12 cellular contexts compared by ENCODE assay signal in the genomic region with DNA sequence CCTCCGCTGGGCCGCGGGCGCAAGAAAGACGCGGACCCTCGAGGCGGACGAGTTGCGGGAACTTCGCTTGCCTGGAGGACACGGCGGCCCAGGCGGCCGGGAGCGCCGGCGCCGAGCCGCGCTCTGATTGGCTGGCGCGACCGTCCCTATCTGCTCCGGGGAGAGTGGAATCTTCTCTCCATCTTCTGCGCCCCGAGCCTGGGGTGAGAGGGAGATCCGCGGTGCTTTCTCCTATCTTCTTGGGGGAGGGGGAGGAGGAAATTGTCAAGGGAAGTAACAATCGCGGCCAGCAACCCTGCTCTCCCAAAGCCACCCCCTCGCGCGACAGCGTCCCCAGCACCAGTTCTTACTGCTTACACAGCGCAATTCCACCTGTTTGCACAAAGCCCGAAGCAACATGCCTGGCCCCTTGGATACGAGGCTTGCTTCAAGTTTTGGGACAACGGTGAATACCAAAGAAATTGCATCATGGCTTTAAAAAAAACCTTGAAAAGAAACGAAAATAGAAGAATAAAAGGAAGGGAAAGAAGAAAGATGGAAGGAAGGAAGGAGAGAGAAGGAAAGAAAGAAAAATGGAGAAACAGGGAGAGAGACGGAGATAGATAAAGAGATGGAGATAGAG. TPM values are rescaled to one million over a fixed set of nuclear protein-coding genes. Genes with fewer than 3 reads are reported as not detected.
DNase-seq lines count a peak whose midpoint lies in the region; ATAC-seq and TF ChIP-seq lines count a peak whose summit lies in the region.
"Had no signal": no experiment of that assay in that cellular context is flagged by ENCODE, and none has a peak within 500 bp of the region (broad histone marks: within the 10 kb centered on the region; RNA-seq: fewer than 3 reads in every experiment).

No MANE protein-coding gene starts in this region.

- peaks cover 89 to 97% (median 90%) of the 10 kb centered on the region in 3 donors for H3K27me3 Mint-ChIP-seq in CD14-positive monocyte (ENCODE audit: low read depth in 3 of 3)

- H3K27me3 ChIP-seq in HAP-1 (ENCODE audit: low read depth) (no peaks in the 10 kb centered on the region), ascending aorta (peaks cover 27% of the 10 kb centered on the region), mesenchymal stem cell (ENCODE audit: control insufficient read depth in 1 of 2, insufficient read depth in 1 of 2, low read length in 2 of 2) (peaks cover 94% of the 10 kb centered on the region in 2 experiments)

- no peak overlapping the region for H2AK5ac ChIP-seq in mesenchymal stem cell (ENCODE audit: low read length, severe bottlenecking)

- in situ Hi-C loops in HAP-1 (cut with MboI; ENCODE audit: low sequenced_read_pairs) = no loop called here

- H4K91ac ChIP-seq in mesenchymal stem cell (ENCODE audit: low read length) = no peak overlapping the region

- peaks cover 29% of the 10 kb centered on the region for H3K4me1 Mint-ChIP-seq in CD14-positive monocyte

- no peak overlapping the region for H2BK12ac ChIP-seq in mesenchymal stem cell (ENCODE audit: low read length in 2 of 2)

- no peak overlapping the region for H3K27ac Mint-ChIP-seq in CD14-positive monocyte

- H3K9me3 ChIP-seq in HAP-1 = peaks cover 9% of the 10 kb centered on the region
- H3K9me3 ChIP-seq in ascending aorta = no peaks in the 10 kb centered on the region
- H3K9me3 ChIP-seq in mesenchymal stem cell (ENCODE audit: control insufficient read depth, low read length) = no peaks in the 10 kb centered on the region

- no peak overlapping the region for H2BK120ac ChIP-seq in mesenchymal stem cell (ENCODE audit: low read depth, low read length)

- intact Hi-C loops in CD14-positive monocyte (cut with micrococcal nuclease) = no loop called here
- intact Hi-C loops in ascending aorta (cut with DNase I) = no loop called here

- H3K27ac ChIP-seq in ascending aorta (no peak overlapping the region), mesenchymal stem cell (ENCODE audit: low read length, poor library complexity, severe bottlenecking) (no peak overlapping the region)
- H3K27ac ChIP-seq: KMS-11 had no signal

- peaks cover 24% of the 10 kb centered on the region for H3K4me1 ChIP-seq in HAP-1
- peaks cover 5 to 17% of the 10 kb centered on the region in 2 donors for H3K4me1 ChIP-seq in ascending aorta
- peaks cover 34% of the 10 kb centered on the region for H3K4me1 ChIP-seq in mesenchymal stem cell (ENCODE audit: control insufficient read depth, insufficient read depth, low read depth, low read length)

- no peak overlapping the region for H3K4ac ChIP-seq in mesenchymal stem cell (ENCODE audit: low read depth in 1 of 2, low read length in 2 of 2)

- peaks cover 0 to 12% of the 10 kb centered on the region in 2 donors for H3K36me3 Mint-ChIP-seq in CD14-positive monocyte

- no peak overlapping the region for H2BK5ac ChIP-seq in mesenchymal stem cell (ENCODE audit: low read depth, low read length, poor library complexity, severe bottlenecking)

- H2BK15ac ChIP-seq in mesenchymal stem cell (ENCODE audit: low read depth, poor library complexity, severe bottlenecking) = no peak overlapping the region

- H3K4me2 ChIP-seq in mesenchymal stem cell (ENCODE audit: low read length, poor library complexity, severe bottlenecking) = peak overlapping the region; percentile 57
- H3K4me2 ChIP-seq: KMS-11 had no signal

- no peak overlapping the region for H2AFZ ChIP-seq in mesenchymal stem cell (ENCODE audit: low read depth, low read length)

- peaks cover 0 to 26% (median 15%) of the 10 kb centered on the region in 7 donors for H3K9me3 Mint-ChIP-seq in CD14-positive monocyte

- 2% methylated on average over 30 of the region's 41 CpGs for WGBS in mesenchymal stem cell

- TF ChIP-seq POLR2A in GM18505 (IDR thresholded peaks at IDR 0.05; ENCODE audit: borderline replicate concordance, extremely low read depth, insufficient read depth, insufficient read length) = no peak

- H3K18ac ChIP-seq in mesenchymal stem cell (ENCODE audit: low read depth in 1 of 2, low read length in 2 of 2) = no peak overlapping the region

- no peak overlapping the region for H3K9ac ChIP-seq in mesenchymal stem cell (ENCODE audit: low read length)
- H3K9ac ChIP-seq: KMS-11 had no signal

- ATAC-seq in GM18505 (IDR thresholded peaks at IDR 0.05; ENCODE audit: unreplicated experiment) (no peak), HG03045 (IDR thresholded peaks at IDR 0.05; ENCODE audit: unreplicated experiment) (no peak)

- peak overlapping the region; percentile 25 to 90 for H3K4me3 Mint-ChIP-seq in CD14-positive monocyte

- no peak overlapping the region for H3K23ac ChIP-seq in mesenchymal stem cell (ENCODE audit: low read length in 2 of 2)

- TF ChIP-seq CTCF in CD14-positive monocyte (IDR thresholded peaks at IDR 0.05) (no peak), ascending aorta (IDR thresholded peaks at IDR 0.05) (no peak)

- H3K4me3 ChIP-seq in HAP-1 (peak overlapping the region; percentile 50), ascending aorta (peak overlapping the region; percentile 26 to 28), mesenchymal stem cell (ENCODE audit: insufficient read depth in 1 of 2, low read depth in 1 of 2, low read length in 2 of 2) (peak overlapping the region in 1 of 2 experiments; percentile 47)

- no peak overlapping the region for H3K14ac ChIP-seq in mesenchymal stem cell (ENCODE audit: low read length in 2 of 2)

- no peaks in the 10 kb centered on the region for H3K79me1 ChIP-seq in mesenchymal stem cell (replicated peaks; ENCODE audit: low read length, poor library complexity, severe bottlenecking)

- no peak overlapping the region for H4K8ac ChIP-seq in mesenchymal stem cell (ENCODE audit: low read length)

- H3K36me3 ChIP-seq in HAP-1 (replicated peaks) (no peaks in the 10 kb centered on the region; the same call in 1 of the 2 replicates), ascending aorta (no peaks in the 10 kb centered on the region), mesenchymal stem cell (ENCODE audit: control insufficient read depth in 1 of 2, insufficient read depth in 2 of 2, low read depth in 1 of 2, low read length in 2 of 2) (no peaks in the 10 kb centered on the region)

- DNase-seq in CD14-positive monocyte (ENCODE audit: low spot score) = no peak
- DNase-seq in HAP-1 (ENCODE audit: low spot score in 2 of 2) = peak in 1 of 2 experiments; percentile 77
- no peak for DNase-seq in ascending aorta (ENCODE audit: low spot score in 2 of 2)
- no peak for DNase-seq in mesenchymal stem cell
- DNase-seq in AML-193 (lab: John Stamatoyannopoulos, UW) = no peak
- DNase-seq in stimulated activated CD4-positive, alpha-beta T cell treated with anti-CD3 and anti-CD28 coated beads, Interleukin-4, amount 100 ng/mL, for 4 hours = no peak
- DNase-seq: activated naive CD4-positive, alpha-beta T cell; SIG-M5 had no signal

RNA-seq across cellular contexts. Expression of a gene that starts 4.8 kb away (rescaled TPM):
- not detected for polyA plus RNA-seq in CD14-positive monocyte
- not detected for total RNA-seq in ascending aorta
- polyA plus RNA-seq in mesenchymal stem cell (2013, experiment 1 of 2) = not detected
- not detected for polyA plus RNA-seq in mesenchymal stem cell (2013, experiment 2 of 2)
- polyA plus RNA-seq: urinary bladder had no signal
